Comparison of ENCODE assay signal across 14 cellular contexts in genomic region chr5:137207023-137207760, GRCh38.
"Had no signal": no experiment of that assay in that cellular context is flagged by ENCODE, and none has a peak within 500 bp of the region (broad histone marks: within the 10 kb centered on the region; RNA-seq: fewer than 3 reads in every experiment).

No MANE protein-coding gene starts in this region.

- H3K27ac ChIP-seq: adrenal gland, ascending aorta, esophagus squamous epithelium, thoracic aorta, vagina had no signal

- H3K9me3 ChIP-seq: adrenal gland, ascending aorta, esophagus squamous epithelium, gastrocnemius medialis, thoracic aorta, vagina had no signal

- H3K36me3 ChIP-seq: adrenal gland, ascending aorta, esophagus squamous epithelium, gastrocnemius medialis, thoracic aorta, vagina had no signal

- H3K4me1 ChIP-seq: ascending aorta had no signal

- DNase-seq: activated T-cell treated with anti-CD3 and anti-CD28 coated beads, Interleukin-2, amount 50 U/mL, for 24 hours; cortex of kidney; endodermal cell; esophagus squamous epithelium; gastrocnemius medialis; naive thymus-derived CD4-positive, alpha-beta T cell; stimulated activated CD4-positive, alpha-beta T cell treated with anti-CD3 and anti-CD28 coated beads, Interleukin-2, amount 100 ng/mL, for 48 hours; stimulated activated CD8-positive, alpha-beta memory T cell treated with anti-CD3 and anti-CD28 coated beads, Interleukin-4, amount 100 ng/mL, for 48 hours; stimulated activated naive B cell treated with anti-CD40 and anti-IgM and Interleukin-4, amounts not matched to agents 10 μg/mL and 1 μg/mL and 100 μg/mL, for 72 hours had no signal

- H3K4me3 ChIP-seq: adrenal gland, ascending aorta, esophagus squamous epithelium, gastrocnemius medialis, lung, thoracic aorta, vagina had no signal
